Comparison of ENCODE assay signal across 19 cellular contexts in the genomic region with DNA sequence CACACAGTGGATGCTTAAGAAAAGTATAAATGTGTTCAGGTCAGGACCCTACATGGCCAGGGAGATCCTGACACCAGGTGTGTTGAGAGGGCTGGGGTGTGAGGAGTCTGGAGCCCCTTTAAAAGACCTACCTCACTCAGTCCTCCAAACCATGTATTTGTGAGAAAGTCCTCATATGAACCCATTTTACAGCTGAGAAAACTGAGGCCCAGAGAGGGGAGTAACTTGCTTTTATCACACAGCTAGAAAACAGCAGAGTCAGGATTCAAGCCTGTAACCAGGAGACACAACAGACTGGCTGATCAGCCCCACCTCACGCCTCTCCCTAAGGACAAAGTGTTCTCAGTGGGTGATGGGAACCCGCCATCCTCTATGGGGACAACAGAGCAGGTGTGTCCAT.
DNase-seq lines count a peak whose midpoint lies in the region; ATAC-seq, FAIRE-seq and TF ChIP-seq lines count a peak whose summit lies in the region.
"Had no signal": no experiment of that assay in that cellular context is flagged by ENCODE, and none has a peak within 500 bp of the region (broad histone marks: within the 10 kb centered on the region; RNA-seq: fewer than 3 reads in every experiment).

No MANE protein-coding gene starts in this region.

- H2AK5ac ChIP-seq in H1 (ENCODE audit: low read depth, low read length) = peak overlapping the region; percentile 32; the same call in 1 of the 2 replicates

- H3K4me3 ChIP-seq in HEK293 (ENCODE audit: low read depth, low read length) = no peak overlapping the region
- no peak overlapping the region for H3K4me3 ChIP-seq in K562
- H3K4me3 ChIP-seq in H1 (ENCODE audit: extremely low read depth in 1 of 4, insufficient read depth in 2 of 4, low read depth in 3 of 4, low read length in 4 of 4) = no peak overlapping the region
- H3K4me3 ChIP-seq: A549; BLaER1 treated with 17β-estradiol and CSF1 and Interleukin-3, amounts not matched to agents 10 nM and 100 nM had no signal

- no peak for DNase-seq in K562 (ENCODE audit: extremely low read depth in 1 of 4, low spot score in 3 of 4)
- DNase-seq in H1 (ENCODE audit: low read depth in 1 of 2, low spot score in 2 of 2) = no peak
- DNase-seq in sciatic nerve (ENCODE audit: low spot score) = no peak
- DNase-seq: AML-193; Caco-2; Calu3; CD4-positive, alpha-beta T cell; CD8-positive, alpha-beta T cell; DMS79 treated with DMSO at 0.1 percent for 48 hours; GF-D8 had no signal

- no peaks in the 10 kb centered on the region for H3K9me1 ChIP-seq in K562 (ENCODE audit: control insufficient read depth, insufficient read depth, low read length)

- BruUV-seq in K562 (replicated peaks; lab: Mats Ljungman, UMichigan) = no TSS peak

- H3K27ac ChIP-seq in HEK293 (ENCODE audit: extremely low read depth, low read depth, low read length) (no peak overlapping the region), K562 (ENCODE audit: extremely low read depth, low read depth, low read length) (no peak overlapping the region), H1 (ENCODE audit: low read depth, low read length) (no peak overlapping the region)
- H3K27ac ChIP-seq: A549; BLaER1 treated with 17β-estradiol and CSF1 and Interleukin-3, amounts not matched to agents 10 nM and 100 nM; C4-2B had no signal

- H2BK5ac ChIP-seq in H1 (ENCODE audit: low read depth, low read length) = no peak overlapping the region

- no peak overlapping the region for H2BK120ac ChIP-seq in H1 (replicated peaks; ENCODE audit: low read depth, low read length)

- H4K8ac ChIP-seq in H1 (ENCODE audit: extremely low read depth, insufficient read depth, low read length) = no peak overlapping the region

- no peak overlapping the region for H2AFZ ChIP-seq in K562 (ENCODE audit: low read depth, low read length)
- no peak overlapping the region for H2AFZ ChIP-seq in H1 (ENCODE audit: low read length)

- TF ChIP-seq EP300 in K562 (IDR thresholded peaks at IDR 0.05; ENCODE audit: low read length) (no peak), H1 (IDR thresholded peaks at IDR 0.05; ENCODE audit: borderline replicate concordance in 1 of 2, low read depth in 2 of 2, low read length in 2 of 2) (no peak)

- no peaks in the 10 kb centered on the region for H3K9me3 ChIP-seq in HEK293 (ENCODE audit: control insufficient read depth, insufficient read depth, low read depth, low read length)
- H3K9me3 ChIP-seq in K562 (replicated peaks; ENCODE audit: control insufficient read depth, insufficient read depth, low read depth, low read length) = no peaks in the 10 kb centered on the region
- H3K9me3 ChIP-seq in H1 (ENCODE audit: insufficient read depth in 2 of 2, low read depth in 1 of 2, low read length in 1 of 2) = no peaks in the 10 kb centered on the region
- H3K9me3 ChIP-seq: A549; BLaER1 treated with 17β-estradiol and CSF1 and Interleukin-3, amounts not matched to agents 10 nM and 100 nM; Caco-2 had no signal

- no peaks in the 10 kb centered on the region for H3K79me1 ChIP-seq in H1 (ENCODE audit: low read depth, low read length)

- TF ChIP-seq POLR2A in K562 (conservative IDR thresholded peaks at IDR 0.05) (no peak), H1 (IDR thresholded peaks at IDR 0.05; ENCODE audit: control extremely low read depth in 1 of 2, low read depth in 2 of 2, low read length in 2 of 2) (no peak)

- H4K20me1 ChIP-seq in K562 (replicated peaks; ENCODE audit: control insufficient read depth, insufficient read depth, low read length) (no peaks in the 10 kb centered on the region), H1 (replicated peaks in 1 of 2; ENCODE audit: control insufficient read depth in 1 of 2, insufficient read depth in 2 of 2, low read length in 2 of 2) (no peaks in the 10 kb centered on the region)
- H4K20me1 ChIP-seq: BLaER1 treated with 17β-estradiol and CSF1 and Interleukin-3, amounts not matched to agents 10 nM and 100 nM had no signal

- H3K79me2 ChIP-seq in K562 (ENCODE audit: control insufficient read depth, insufficient read depth, low read length) = no peaks in the 10 kb centered on the region
- H3K79me2 ChIP-seq in H1 (ENCODE audit: control insufficient read depth in 1 of 2, insufficient read depth in 2 of 2, low read length in 2 of 2) = no peaks in the 10 kb centered on the region

- no peak overlapping the region for H4K5ac ChIP-seq in H1 (ENCODE audit: insufficient read length, low read depth, low read length)

- TF ChIP-seq CTCF in HEK293 (tag by site-specific recombination; IDR thresholded peaks at IDR 0.05) = no peak
- no peak for TF ChIP-seq CTCF in K562 (IDR thresholded peaks at IDR 0.05 in 2 of 3, conservative IDR thresholded peaks at IDR 0.05 in 1 of 3; ENCODE audit: insufficient read depth in 2 of 3, low read depth in 1 of 3, low read length in 3 of 3)
- TF ChIP-seq CTCF in H1 (IDR thresholded peaks at IDR 0.05; ENCODE audit: control extremely low read depth in 1 of 3, insufficient read depth in 1 of 3, low read depth in 1 of 3, low read length in 3 of 3) = no peak

- 0 out of 2 replicates have a peak overlapping the region, but pooled peaks have one; percentile 13 for H2BK20ac ChIP-seq in H1 (ENCODE audit: low read length)

- intact Hi-C loops in K562 (cut with micrococcal nuclease) = no loop called here
- intact Hi-C loops in sciatic nerve (cut with DNase I) = no loop called here

- POLR2A ChIA-PET in HEK293 (lab: Yijun Ruan, JAX) = interaction anchor here (0.6 kb wide), 2 partner anchors 137 to 1255 kb away, joined by 3 to 5 read pairs; no protein-coding TSS in a partner anchor
- POLR2A ChIA-PET in K562 (lab: Yijun Ruan, JAX) = no interaction called here
- POLR2A ChIA-PET in H1 (lab: Charles Lee; ENCODE audit: partially characterized antibody) = no interaction called here

- CTCF ChIA-PET in HEK293 (lab: Yijun Ruan, JAX) = no interaction called here
- CTCF ChIA-PET in K562 (lab: Yijun Ruan, JAX; ENCODE audit: low intra/inter-chr PET ratio) = no interaction called here
- CTCF ChIA-PET in H1 (lab: Charles Lee; ENCODE audit: partially characterized antibody) = no interaction called here

- H3K23ac ChIP-seq in H1 (ENCODE audit: insufficient read length) = no peak overlapping the region

- in situ Hi-C loops in K562 (cut with MboI) = no loop called here

- WGBS in K562 (ENCODE audit: insufficient coverage, low coverage, missing lambda C conversion rate) = 0% methylated on average over 2 of the region's 2 CpGs
- WGBS in H1 (ENCODE audit: extremely low coverage in 1 of 2, insufficient coverage in 1 of 2, insufficient read length in 1 of 2, insufficient replicate concordance in 2 of 2, low coverage in 1 of 2, low lambda C conversion rate in 2 of 2, missing lambda C conversion rate in 1 of 2), 2 experiments = 95% methylated on average over 2 of the region's 2 CpGs; no CpG with 5 or more reads in 1 of the 2 experiments

- H3K4ac ChIP-seq in H1 (replicated peaks; ENCODE audit: insufficient read length, low read depth, low read length) = no peak overlapping the region

- H3K9ac ChIP-seq in K562 (ENCODE audit: insufficient read depth in 1 of 2, low read depth in 2 of 2, low read length in 2 of 2) (no peak overlapping the region), H1 (replicated peaks in 1 of 4; ENCODE audit: extremely low read depth in 1 of 4, low read depth in 3 of 4, low read length in 3 of 4) (no peak overlapping the region)
- H3K9ac ChIP-seq: BLaER1 treated with 17β-estradiol and CSF1 and Interleukin-3, amounts not matched to agents 10 nM and 100 nM had no signal

- H3K56ac ChIP-seq in H1 (replicated peaks; ENCODE audit: insufficient read length, low read depth, low read length) = no peak overlapping the region

- ATAC-seq in K562 (no peak), sciatic nerve (no peak), HG03342 (IDR thresholded peaks at IDR 0.05; ENCODE audit: unreplicated experiment) (no peak)
- ATAC-seq: A549; CD8-positive, alpha-beta T cell had no signal

- H3K4me1 ChIP-seq in HEK293 (ENCODE audit: control insufficient read depth, insufficient read depth, low read length) (no peaks in the 10 kb centered on the region), K562 (replicated peaks in 1 of 2; ENCODE audit: control insufficient read depth in 2 of 2, insufficient read depth in 2 of 2, low read length in 2 of 2) (no peaks in the 10 kb centered on the region), H1 (replicated peaks in 1 of 4; ENCODE audit: control insufficient read depth in 3 of 4, insufficient read depth in 4 of 4, low read length in 3 of 4) (peaks cover 2 to 14% (median 9%) of the 10 kb centered on the region in 4 experiments; a peak in 6 of 7 replicates)
- H3K4me1 ChIP-seq: A549, Caco-2 had no signal

- no peak overlapping the region for H3K18ac ChIP-seq in H1 (ENCODE audit: extremely low read depth, low read length)

- TF ChIP-seq RAD21 in K562 (CRISPR knock-in tag; conservative IDR thresholded peaks at IDR 0.05 in 1 of 2, IDR thresholded peaks at IDR 0.05 in 1 of 2) = no peak
- TF ChIP-seq RAD21 in H1 (IDR thresholded peaks at IDR 0.05 in 1 of 2, conservative IDR thresholded peaks at IDR 0.05 in 1 of 2; ENCODE audit: low read depth in 2 of 2, low read length in 2 of 2) = no peak

- H2BK12ac ChIP-seq in H1 (ENCODE audit: low read depth, low read length) = peak overlapping the region; percentile 17; the same call in 1 of the 2 replicates

- H3K36me3 ChIP-seq in HEK293 (ENCODE audit: control insufficient read depth in 2 of 2, insufficient read depth in 1 of 2, low read length in 2 of 2) = no peaks in the 10 kb centered on the region
- no peaks in the 10 kb centered on the region for H3K36me3 ChIP-seq in K562 (ENCODE audit: control insufficient read depth, insufficient read depth, low read length)
- H3K36me3 ChIP-seq in H1 (ENCODE audit: control insufficient read depth in 2 of 4, insufficient read depth in 4 of 4, low read length in 3 of 4) = no peaks in the 10 kb centered on the region
- H3K36me3 ChIP-seq: BLaER1 treated with 17β-estradiol and CSF1 and Interleukin-3, amounts not matched to agents 10 nM and 100 nM had no signal

- H3K27me3 ChIP-seq in K562 (ENCODE audit: control insufficient read depth in 2 of 2, insufficient read depth in 2 of 2, low read length in 2 of 2) (no peaks in the 10 kb centered on the region), H1 (replicated peaks in 1 of 4; ENCODE audit: control insufficient read depth in 3 of 4, extremely low read depth in 1 of 4, insufficient read depth in 3 of 4, low read length in 3 of 4) (no peaks in the 10 kb centered on the region; a peak in 1 of 7 replicates)
- H3K27me3 ChIP-seq: BLaER1 treated with 17β-estradiol and CSF1 and Interleukin-3, amounts not matched to agents 10 nM and 100 nM had no signal

- FAIRE-seq in K562 (lab: Jason Lieb, UNC) = no peak
- no peak for FAIRE-seq in H1 (lab: Jason Lieb, UNC)
- FAIRE-seq: A549, D721Med, G401.6, GM12891, GM19239 had no signal

- no peaks in the 10 kb centered on the region for H3K23me2 ChIP-seq in H1 (ENCODE audit: low read depth, low read length)

- H2BK15ac ChIP-seq in H1 (ENCODE audit: low read length) = no peak overlapping the region

- H4K91ac ChIP-seq in H1 (replicated peaks; ENCODE audit: insufficient read length, low read length) = no peak overlapping the region

- H3K4me2 ChIP-seq in K562 (ENCODE audit: insufficient read depth, low read length) (no peak overlapping the region), H1 (ENCODE audit: insufficient read depth in 1 of 2, low read depth in 2 of 2, low read length in 2 of 2) (no peak overlapping the region)
- H3K4me2 ChIP-seq: A549; BLaER1 treated with 17β-estradiol and CSF1 and Interleukin-3, amounts not matched to agents 10 nM and 100 nM had no signal

- no peak overlapping the region for H3K14ac ChIP-seq in H1 (ENCODE audit: insufficient read length)
